ENCODE assay signal across 17 cellular contexts in the genomic region with DNA sequence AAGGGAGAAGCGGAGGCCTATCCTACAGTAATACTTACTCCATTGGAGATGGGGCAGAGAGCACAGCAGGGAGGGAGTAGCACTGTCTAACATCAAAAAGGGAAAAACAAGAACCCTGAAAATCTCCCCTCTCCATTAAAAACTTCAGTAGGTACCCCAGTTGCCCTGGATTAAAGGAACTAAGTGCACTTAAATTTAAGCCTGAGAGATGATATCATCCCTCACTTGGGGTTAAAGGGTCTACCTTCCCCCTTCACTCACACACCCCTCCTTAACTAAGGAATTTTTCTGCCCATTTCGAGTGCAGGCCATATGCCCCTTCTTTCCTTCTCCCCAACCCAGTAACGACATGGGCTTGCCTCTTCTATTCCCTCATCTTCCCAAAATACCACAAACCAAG. TPM values are rescaled to one million over a fixed set of nuclear protein-coding genes. Genes with fewer than 3 reads are reported as not detected.
DNase-seq lines count a peak whose midpoint lies in the region; ATAC-seq and TF ChIP-seq lines count a peak whose summit lies in the region.
"Had no signal": no experiment of that assay in that cellular context is flagged by ENCODE, and none has a peak within 500 bp of the region (broad histone marks: within the 10 kb centered on the region; RNA-seq: fewer than 3 reads in every experiment).

No MANE protein-coding gene starts in this region.

- no peak for TF ChIP-seq CTCF in GM23338 (conservative IDR thresholded peaks at IDR 0.05; ENCODE audit: low read depth in 2 of 2)
- no peak for TF ChIP-seq CTCF in PC-9 (conservative IDR thresholded peaks at IDR 0.05)
- TF ChIP-seq CTCF in endothelial cell (IDR thresholded peaks at IDR 0.05; ENCODE audit: unreplicated experiment): no peak
- no peak for TF ChIP-seq CTCF in sigmoid colon (IDR thresholded peaks at IDR 0.05)

- peak overlapping the region; percentile 93; the same call in 1 of the 2 replicates for H3K27ac ChIP-seq in GM23338 (ENCODE audit: low read depth)
- H3K27ac ChIP-seq in PC-9: peak overlapping the region; percentile 95
- peak overlapping the region in 3 of 4 donors; percentile 78 to 91 (median 79) for H3K27ac ChIP-seq in sigmoid colon
- H3K27ac ChIP-seq: neutrophil had no signal

- ATAC-seq in GM23338 (no peak), GM19467 (IDR thresholded peaks at IDR 0.05; ENCODE audit: unreplicated experiment) (no peak), HG03039 (IDR thresholded peaks at IDR 0.05; ENCODE audit: unreplicated experiment) (no peak)
- ATAC-seq: activated CD8-positive, alpha-beta memory T cell treated with anti-CD3 and anti-CD28 coated beads, Interleukin-2, amount 10 ng/mL, durations not matched to agents 7 days and 5 days; stimulated activated naive B cell treated with anti-CD40 and anti-IgM and Interleukin-4, amounts not matched to agents 10 μg/mL and 1 μg/mL and 100 μg/mL, for 72 hours had no signal

- H3K4me2 ChIP-seq in GM23338 (no peak overlapping the region), PC-9 (peak overlapping the region; percentile 89)

- peak overlapping the region; percentile 53 for H3K27ac Mint-ChIP-seq in GM23338
- peak overlapping the region; percentile 14 for H3K27ac Mint-ChIP-seq in endothelial cell (ENCODE audit: unreplicated experiment)
- H3K27ac Mint-ChIP-seq: stimulated activated naive B cell treated with anti-CD40 and anti-IgM and Interleukin-4, amounts not matched to agents 10 μg/mL and 1 μg/mL and 100 μg/mL, for 72 hours had no signal

- TF ChIP-seq POLR2A in sigmoid colon (IDR thresholded peaks at IDR 0.05): no peak

- CTCF ChIA-PET in PC-9 (lab: Charles Lee): no interaction called here

- peaks cover 9% of the 10 kb centered on the region; the same call in 1 of the 2 replicates for H3F3A ChIP-seq in GM23338 (replicated peaks; ENCODE audit: low read depth)
- H3F3A ChIP-seq in PC-9 (ENCODE audit: insufficient read depth, low read depth): peaks cover 52% of the 10 kb centered on the region

- peaks cover 9% of the 10 kb centered on the region for H3K27me3 Mint-ChIP-seq in GM23338 (ENCODE audit: insufficient read depth, low read depth, poor library complexity)
- peaks cover 13% of the 10 kb centered on the region for H3K27me3 Mint-ChIP-seq in endothelial cell (ENCODE audit: unreplicated experiment)
- H3K27me3 Mint-ChIP-seq: activated CD8-positive, alpha-beta memory T cell treated with anti-CD3 and anti-CD28 coated beads, Interleukin-2, amount 10 ng/mL, durations not matched to agents 7 days and 5 days had no signal

- BruUV-seq in PC-9 (replicated peaks; lab: Mats Ljungman, UMichigan): no TSS peak

- H3K9me2 ChIP-seq in GM23338 (ENCODE audit: insufficient read depth) (no peaks in the 10 kb centered on the region), PC-9 (ENCODE audit: insufficient read depth) (no peaks in the 10 kb centered on the region)

- WGBS in sigmoid colon, 2 donors: 91 to 92% methylated on average over 3 of the region's 3 CpGs

- H3K9me3 Mint-ChIP-seq in GM23338 (no peaks in the 10 kb centered on the region), endothelial cell (ENCODE audit: unreplicated experiment) (no peaks in the 10 kb centered on the region)
- H3K9me3 Mint-ChIP-seq: stimulated activated naive B cell treated with anti-CD40 and anti-IgM and Interleukin-4, amounts not matched to agents 10 μg/mL and 1 μg/mL and 100 μg/mL, for 72 hours had no signal

- intact Hi-C loops in PC-9 (cut with micrococcal nuclease; ENCODE audit: unreplicated experiment) (no loop called here), sigmoid colon (cut with DNase I) (no loop called here)

- H3K79me2 ChIP-seq in GM23338 (replicated peaks; ENCODE audit: insufficient read depth): no peaks in the 10 kb centered on the region
- no peaks in the 10 kb centered on the region for H3K79me2 ChIP-seq in PC-9 (ENCODE audit: low read depth)

- H3K27me3 ChIP-seq in GM23338 (ENCODE audit: insufficient read depth): no peaks in the 10 kb centered on the region
- no peaks in the 10 kb centered on the region for H3K27me3 ChIP-seq in PC-9 (ENCODE audit: insufficient read depth, low read depth)
- H3K27me3 ChIP-seq in sigmoid colon: no peaks in the 10 kb centered on the region
- H3K27me3 ChIP-seq: BLaER1 treated with 17β-estradiol and CSF1 and Interleukin-3, amounts not matched to agents 10 nM and 100 nM; Peyer's patch had no signal

- peaks cover 55% of the 10 kb centered on the region for H3K4me1 ChIP-seq in GM23338 (ENCODE audit: insufficient read depth)
- peaks cover 40% of the 10 kb centered on the region for H3K4me1 ChIP-seq in PC-9 (replicated peaks; ENCODE audit: insufficient read depth)
- H3K4me1 ChIP-seq in sigmoid colon: peaks cover 0 to 43% (median 35%) of the 10 kb centered on the region in 4 donors

- H3K36me3 Mint-ChIP-seq in GM23338 (ENCODE audit: low read depth) (peaks cover 11% of the 10 kb centered on the region), endothelial cell (ENCODE audit: low read depth, unreplicated experiment) (peaks cover 11% of the 10 kb centered on the region)

- DNase-seq in GM23338 (ENCODE audit: low spot score) (no peak), PC-9 (no peak), endothelial cell (ENCODE audit: low spot score) (no peak), sigmoid colon (no peak), NCI-H1930 (lab: John Stamatoyannopoulos, UW) (no peak), NCI-H446 treated with DMSO at 0.1 percent for 48 hours (lab: John Stamatoyannopoulos, UW) (no peak)
- DNase-seq: activated CD8-positive, alpha-beta memory T cell treated with anti-CD3 and anti-CD28 coated beads, Interleukin-2, amount 10 ng/mL, durations not matched to agents 7 days and 5 days; activated naive CD4-positive, alpha-beta T cell treated with anti-CD3 and anti-CD28 coated beads, Interleukin-2, amount 50 U/mL, for 16 hours; NCI-H146; Peyer's patch; stimulated activated naive B cell treated with anti-CD40 and anti-IgM and Interleukin-4, amounts not matched to agents 10 μg/mL and 1 μg/mL and 100 μg/mL, for 72 hours; T-helper 1 cell had no signal

- H3K4me3 Mint-ChIP-seq in GM23338 (no peak overlapping the region; the same call in 2 of the 3 replicates), endothelial cell (ENCODE audit: unreplicated experiment) (no peak overlapping the region)
- H3K4me3 Mint-ChIP-seq: activated CD8-positive, alpha-beta memory T cell treated with anti-CD3 and anti-CD28 coated beads, Interleukin-2, amount 10 ng/mL, durations not matched to agents 7 days and 5 days; stimulated activated naive B cell treated with anti-CD40 and anti-IgM and Interleukin-4, amounts not matched to agents 10 μg/mL and 1 μg/mL and 100 μg/mL, for 72 hours had no signal

- TF ChIP-seq EP300 in sigmoid colon (IDR thresholded peaks at IDR 0.05): no peak

- H2AFZ ChIP-seq in GM23338: no peak overlapping the region
- no peak overlapping the region; the same call in 1 of the 2 replicates for H2AFZ ChIP-seq in PC-9

- POLR2A ChIA-PET in PC-9 (lab: Charles Lee; ENCODE audit: unreplicated experiment): interaction anchor here (0.6 to 1.0 kb wide), 3 partner anchors 10 to 112 kb away, joined by 3 to 19 read pairs (median 4); a partner anchor contains a TSS

- no peaks in the 10 kb centered on the region for H3K9me3 ChIP-seq in PC-9 (ENCODE audit: insufficient read depth, low read depth)
- H3K9me3 ChIP-seq in sigmoid colon: no peaks in the 10 kb centered on the region
- H3K9me3 ChIP-seq: BLaER1 treated with 17β-estradiol and CSF1 and Interleukin-3, amounts not matched to agents 10 nM and 100 nM; neutrophil; Peyer's patch had no signal

- H3K36me3 ChIP-seq in GM23338 (ENCODE audit: insufficient read depth): peaks cover 5% of the 10 kb centered on the region; the same call in 1 of the 2 replicates
- H3K36me3 ChIP-seq in PC-9 (ENCODE audit: low read depth): 0 out of 2 replicates have a peak, but pooled peaks cover 6% of the 10 kb centered on the region
- peaks cover 0 to 20% (median 14%) of the 10 kb centered on the region in 4 donors for H3K36me3 ChIP-seq in sigmoid colon
- H3K36me3 ChIP-seq: BLaER1 treated with 17β-estradiol and CSF1 and Interleukin-3, amounts not matched to agents 10 nM and 100 nM; neutrophil had no signal

- no peaks in the 10 kb centered on the region for H4K20me1 ChIP-seq in GM23338 (replicated peaks; ENCODE audit: insufficient read depth)
- no peaks in the 10 kb centered on the region for H4K20me1 ChIP-seq in PC-9 (ENCODE audit: insufficient read depth)
- H4K20me1 ChIP-seq: BLaER1 treated with 17β-estradiol and CSF1 and Interleukin-3, amounts not matched to agents 10 nM and 100 nM had no signal

- H3K4me1 Mint-ChIP-seq in GM23338: peaks cover 70% of the 10 kb centered on the region
- peaks cover 59% of the 10 kb centered on the region for H3K4me1 Mint-ChIP-seq in endothelial cell (ENCODE audit: unreplicated experiment)

- no peak overlapping the region for H3K4me3 ChIP-seq in GM23338
- peak overlapping the region; percentile 54; the same call in 1 of the 2 replicates for H3K4me3 ChIP-seq in PC-9
- no peak overlapping the region for H3K4me3 ChIP-seq in sigmoid colon
- H3K4me3 ChIP-seq: BLaER1 treated with 17β-estradiol and CSF1 and Interleukin-3, amounts not matched to agents 10 nM and 100 nM; lung; Peyer's patch had no signal

RNA-seq across cellular contexts. Expression of a gene that starts 3.7 kb away (rescaled TPM):
- 1.8 and 2.4 TPM in 2 replicates for total RNA-seq in GM23338 (2014; rRNA removed; shearing (Covaris generic))
- polyA plus RNA-seq in GM23338 (2016; fragmentation: Nextera tagmentation; extraction: Ambion mirVana): 2.1 and 3.6 TPM in 2 replicates
- 16.0 and 18.2 TPM in 2 replicates for total RNA-seq in PC-9 (2021)
- total RNA-seq in endothelial cell (ENCODE audit: unreplicated experiment): 10.3 TPM
- 10 to 100 TPM; 10.3 to 22.5 (median 17.9) TPM for total RNA-seq in sigmoid colon
- 10 to 100 TPM; 69.9 to 85.8 (median 76.9) TPM for polyA plus RNA-seq in sigmoid colon

RNA-seq across cellular contexts. Expression of a gene that starts 12.8 kb away (rescaled TPM):
- total RNA-seq in GM23338 (2014; rRNA removed; shearing (Covaris generic)): 48.7 and 49.2 TPM in 2 replicates
- polyA plus RNA-seq in GM23338 (2016; fragmentation: Nextera tagmentation; extraction: Ambion mirVana) (84.0 and 85.7 TPM in 2 replicates), sigmoid colon (10 to 100 TPM; 19.0 to 51.1 (median 30.6) TPM)
- total RNA-seq in PC-9 (2021) (50.8 and 73.1 TPM in 2 replicates), endothelial cell (ENCODE audit: unreplicated experiment) (108 TPM), sigmoid colon (10 to 100 TPM in 2 of 4 donors, 1 to 10 TPM in 2; 7.8 to 17.7 (median 10.4) TPM)

RNA-seq across cellular contexts. Expression of a gene that starts 22.8 kb away (rescaled TPM):
- total RNA-seq in GM23338 (2014; rRNA removed; shearing (Covaris generic)): 41.7 and 42.5 TPM in 2 replicates
- polyA plus RNA-seq in GM23338 (2016; fragmentation: Nextera tagmentation; extraction: Ambion mirVana) (17.3 and 17.8 TPM in 2 replicates), sigmoid colon (1 to 10 TPM in 1 of 3 donors, under 1 TPM in 1, not detected in 1; 0.60 to 2.7 TPM)
- total RNA-seq in PC-9 (2021) (0.20 and 0.33 TPM in 2 replicates), endothelial cell (ENCODE audit: unreplicated experiment) (12.7 TPM), sigmoid colon (1 to 10 TPM; 3.3 to 6.9 (median 5.7) TPM)

RNA-seq across cellular contexts. Expression of a gene that starts 41.1 kb away (rescaled TPM):
- total RNA-seq in GM23338 (2014; rRNA removed; shearing (Covaris generic)): 13.4 and 18.4 TPM in 2 replicates
- polyA plus RNA-seq in GM23338 (2016; fragmentation: Nextera tagmentation; extraction: Ambion mirVana) (23.1 and 26.2 TPM in 2 replicates), sigmoid colon (10 to 100 TPM; 19.2 to 26.6 (median 21.5) TPM)
- total RNA-seq in PC-9 (2021) (16.2 and 23.7 TPM in 2 replicates), endothelial cell (ENCODE audit: unreplicated experiment) (7.7 TPM), sigmoid colon (10 to 100 TPM; 36.0 to 61.4 (median 50.6) TPM)
